ENCODE assay signal across 9 cellular contexts in genomic region chr5:111454198-111454606, GRCh38. TPM values are rescaled to one million over a fixed set of nuclear protein-coding genes. Genes with fewer than 3 reads are reported as not detected.
DNase-seq lines count a peak whose midpoint lies in the region; ATAC-seq and TF ChIP-seq lines count a peak whose summit lies in the region.
"Had no signal": no experiment of that assay in that cellular context is flagged by ENCODE, and none has a peak within 500 bp of the region (broad histone marks: within the 10 kb centered on the region; RNA-seq: fewer than 3 reads in every experiment).

No MANE protein-coding gene starts in this region.

- BruUV-seq in PC-3 (replicated peaks; lab: Mats Ljungman, UMichigan) = no TSS peak

- in situ Hi-C loops in KBM-7 (cut with MboI; ENCODE audit: low pct_unique_long_range_greater_than_20kb, low sequenced_read_pairs) = no loop called here

- DNase-seq in COLO829 (ENCODE audit: low spot score) (peak; percentile 50), NCI-H1092 (lab: John Stamatoyannopoulos, UW) (peak; percentile 64), PC-3 (peak; percentile 10), foreskin keratinocyte (peak in 1 of 2 donors; percentile 54), KBM-7 (no peak), ecto neural progenitor cell (ENCODE audit: low spot score) (no peak)
- no peak for DNase-seq in stimulated activated CD4-positive, alpha-beta T cell treated with anti-CD3 and anti-CD28 coated beads, Interleukin-4, amount 100 ng/mL, for 1 hour
- DNase-seq: naive B cell had no signal

- H3K4me2 ChIP-seq in PC-3 (ENCODE audit: low read length) = no peak overlapping the region

- POLR2A ChIA-PET in PC-3 (lab: Charles Lee; ENCODE audit: unreplicated experiment) = no interaction called here

- H3K27me3 ChIP-seq in PC-3 (ENCODE audit: low read length) (peaks cover 35% of the 10 kb centered on the region), foreskin keratinocyte (no peaks in the 10 kb centered on the region)

- no peak overlapping the region for H3K9ac ChIP-seq in PC-3 (ENCODE audit: low read length)

- H3K27ac ChIP-seq in PC-3 (ENCODE audit: low read length) (no peak overlapping the region), foreskin keratinocyte (peak overlapping the region; percentile 8)

- H3K9me2 ChIP-seq in PC-3 (replicated peaks; ENCODE audit: low read length) = no peaks in the 10 kb centered on the region

- no peak for TF ChIP-seq CTCF in PC-3 (conservative IDR thresholded peaks at IDR 0.05; ENCODE audit: low read depth, low read length)
- no peak for TF ChIP-seq CTCF in foreskin keratinocyte (conservative IDR thresholded peaks at IDR 0.05)

- H3K4me1 ChIP-seq in PC-3 (ENCODE audit: insufficient read depth, low read length) (no peaks in the 10 kb centered on the region), foreskin keratinocyte (peaks cover 18% of the 10 kb centered on the region)

- H4K20me1 ChIP-seq in PC-3 (ENCODE audit: low read length) = no peaks in the 10 kb centered on the region

- no peak overlapping the region for H2AFZ ChIP-seq in PC-3 (ENCODE audit: low read length)

- no peaks in the 10 kb centered on the region for H3F3A ChIP-seq in PC-3 (ENCODE audit: low read length, unreplicated experiment)

- no peaks in the 10 kb centered on the region for H3K36me3 ChIP-seq in PC-3 (ENCODE audit: low read depth, low read length)

- no peaks in the 10 kb centered on the region for H3K9me3 ChIP-seq in PC-3 (ENCODE audit: low read length)

- CTCF ChIA-PET in PC-3 (lab: Charles Lee) = no interaction called here

- H3K4me3 ChIP-seq in PC-3 (ENCODE audit: low read length) = no peak overlapping the region

- ATAC-seq in PC-3 (no peak; the same call in 1 of the 2 replicates), foreskin keratinocyte (peak; percentile 45), HG02981 (IDR thresholded peaks at IDR 0.05; ENCODE audit: unreplicated experiment) (no peak)

- H3K79me2 ChIP-seq in PC-3 (ENCODE audit: low read length) = no peaks in the 10 kb centered on the region

- intact Hi-C loops in PC-3 (cut with micrococcal nuclease) = no loop called here

RNA-seq across cellular contexts. Expression of gene STARD4, which starts 58.1 kb away (rescaled TPM):
- total RNA-seq in PC-3 (2014; rRNA removed) = 13.4 and 17.1 TPM in 2 replicates
- total RNA-seq in foreskin keratinocyte = 84.2 and 88.1 TPM in 2 replicates
- 20.9 and 24.5 TPM in 2 replicates for polyA plus RNA-seq in foreskin keratinocyte

Comparison
In these comparisons a context has a peak if more than half of its experiments do, and no peak if none do; other contexts are left out.
1. DNase-seq: peak in COLO829 (single experiment), NCI-H1092 (single experiment) and PC-3 (single experiment); none in KBM-7 (single experiment), ecto neural progenitor cell (single experiment) and stimulated activated CD4-positive, alpha-beta T cell treated with anti-CD3 and anti-CD28 coated beads, Interleukin-4, amount 100 ng/mL, for 1 hour (single experiment).